In genomic region chr19:2665103-2665502, GRCh38 we compare ENCODE assay signal across 20 cellular contexts. TPM values are rescaled to one million over a fixed set of nuclear protein-coding genes. Genes with fewer than 3 reads are reported as not detected.
DNase-seq lines count a peak whose midpoint lies in the region; ATAC-seq, FAIRE-seq and TF ChIP-seq lines count a peak whose summit lies in the region.
"Had no signal": no experiment of that assay in that cellular context is flagged by ENCODE, and none has a peak within 500 bp of the region (broad histone marks: within the 10 kb centered on the region; RNA-seq: fewer than 3 reads in every experiment).

No MANE protein-coding gene starts in this region.

- H3K18ac ChIP-seq in H1 (ENCODE audit: extremely low read depth, low read length) = no peak overlapping the region

- no peak overlapping the region for H3K23ac ChIP-seq in H1 (ENCODE audit: insufficient read length)

- no peaks in the 10 kb centered on the region for H3K27me3 Mint-ChIP-seq in activated naive CD8-positive, alpha-beta T cell treated with anti-CD3 and anti-CD28 coated beads, Interleukin-2, amount 50 U/mL, for 24 hours
- H3K27me3 Mint-ChIP-seq in activated naive CD8-positive, alpha-beta T cell treated with anti-CD3 and anti-CD28 coated beads for 36 hours = no peaks in the 10 kb centered on the region

- H3K79me2 ChIP-seq in H1 (ENCODE audit: control insufficient read depth in 1 of 2, insufficient read depth in 2 of 2, low read length in 2 of 2) = no peaks in the 10 kb centered on the region
- no peaks in the 10 kb centered on the region for H3K79me2 ChIP-seq in HepG2 (ENCODE audit: insufficient read depth, low read length)

- no peaks in the 10 kb centered on the region for H3K4me1 ChIP-seq in H1 (replicated peaks in 1 of 4; ENCODE audit: control insufficient read depth in 3 of 4, insufficient read depth in 4 of 4, low read length in 3 of 4)
- H3K4me1 ChIP-seq in right cardiac atrium (ENCODE audit: control insufficient read depth, insufficient read depth, low read length) = no peaks in the 10 kb centered on the region
- peaks cover 13% of the 10 kb centered on the region; the same call in 1 of the 2 replicates for H3K4me1 ChIP-seq in HepG2 (ENCODE audit: insufficient read depth, low read length)
- H3K4me1 ChIP-seq: Caco-2 had no signal

- H4K91ac ChIP-seq in H1 (replicated peaks; ENCODE audit: insufficient read length, low read length) = no peak overlapping the region

- in situ Hi-C loops in HepG2 (cut with HindIII; ENCODE audit: extremely low pct_ligation_motif_present, low pct_unique_long_range_greater_than_20kb) = no loop called here

- H3K23me2 ChIP-seq in H1 (ENCODE audit: low read depth, low read length) = no peaks in the 10 kb centered on the region

- H2BK20ac ChIP-seq in H1 (ENCODE audit: low read length) = no peak overlapping the region

- no TSS peak for BruUV-seq in HepG2 (replicated peaks; lab: Mats Ljungman, UMichigan)

- H4K20me1 ChIP-seq in H1 (replicated peaks in 1 of 2; ENCODE audit: control insufficient read depth in 1 of 2, insufficient read depth in 2 of 2, low read length in 2 of 2) (no peaks in the 10 kb centered on the region), HepG2 (ENCODE audit: insufficient read depth, low read length) (no peaks in the 10 kb centered on the region)

- no peak for ATAC-seq in activated naive CD8-positive, alpha-beta T cell treated with anti-CD3 and anti-CD28 coated beads, Interleukin-2, amount 50 U/mL, for 24 hours
- peak; percentile 53 to 62 for ATAC-seq in right cardiac atrium
- no peak for ATAC-seq in HepG2
- ATAC-seq: HCT116, PC-3 had no signal

- intact Hi-C loops in right cardiac atrium (cut with DNase I) = no loop called here
- intact Hi-C loops in HepG2 (cut with micrococcal nuclease; ENCODE audit: unreplicated experiment) = no loop called here

- DNase-seq in activated naive CD8-positive, alpha-beta T cell treated with anti-CD3 and anti-CD28 coated beads, Interleukin-2, amount 50 U/mL, for 24 hours = no peak
- no peak for DNase-seq in activated naive CD8-positive, alpha-beta T cell treated with anti-CD3 and anti-CD28 coated beads for 36 hours
- DNase-seq in H1 (ENCODE audit: low read depth in 1 of 2, low spot score in 2 of 2) (no peak), right cardiac atrium (peak in 1 of 3 donors; percentile 71), substantia nigra (lab: John Stamatoyannopoulos, UW) (peak in 24 of 49 donors; percentile 11 to 82 (median 36)), HepG2 (ENCODE audit: low spot score) (no peak), RCC 7860 (ENCODE audit: low spot score) (no peak), AG08396 (ENCODE audit: low spot score) (no peak)
- DNase-seq: Caco-2, DMS53, KG1, MG63, NCI-H1105, NCI-H187, NCI-H446, PC-3 had no signal

- H3K9ac ChIP-seq in H1 (replicated peaks in 1 of 4; ENCODE audit: extremely low read depth in 1 of 4, low read depth in 3 of 4, low read length in 3 of 4) (no peak overlapping the region), HepG2 (ENCODE audit: insufficient read depth, low read depth, low read length) (no peak overlapping the region)

- no peak overlapping the region for H2BK120ac ChIP-seq in H1 (replicated peaks; ENCODE audit: low read depth, low read length)

- H3K27ac Mint-ChIP-seq in activated naive CD8-positive, alpha-beta T cell treated with anti-CD3 and anti-CD28 coated beads, Interleukin-2, amount 50 U/mL, for 24 hours = peak overlapping the region; percentile 40
- H3K27ac Mint-ChIP-seq in activated naive CD8-positive, alpha-beta T cell treated with anti-CD3 and anti-CD28 coated beads for 36 hours = no peak overlapping the region

- H3K4ac ChIP-seq in H1 (replicated peaks; ENCODE audit: insufficient read length, low read depth, low read length) = no peak overlapping the region

- no peak overlapping the region for H2AFZ ChIP-seq in H1 (ENCODE audit: low read length)
- no peak overlapping the region for H2AFZ ChIP-seq in HepG2 (ENCODE audit: low read length)

- H3K4me3 Mint-ChIP-seq in activated naive CD8-positive, alpha-beta T cell treated with anti-CD3 and anti-CD28 coated beads, Interleukin-2, amount 50 U/mL, for 24 hours = no peak overlapping the region
- H3K4me3 Mint-ChIP-seq in activated naive CD8-positive, alpha-beta T cell treated with anti-CD3 and anti-CD28 coated beads for 36 hours = no peak overlapping the region

- H3K36me3 ChIP-seq in H1 (ENCODE audit: control insufficient read depth in 2 of 4, insufficient read depth in 4 of 4, low read length in 3 of 4) (no peaks in the 10 kb centered on the region), HepG2 (replicated peaks in 1 of 2; ENCODE audit: control insufficient read depth in 1 of 2, insufficient read depth in 2 of 2, low read length in 2 of 2) (no peaks in the 10 kb centered on the region)
- H3K36me3 ChIP-seq: MG63 had no signal

- H3K14ac ChIP-seq in H1 (ENCODE audit: insufficient read length) = no peak overlapping the region

- H3K27me3 ChIP-seq in H1 (replicated peaks in 1 of 4; ENCODE audit: control insufficient read depth in 3 of 4, extremely low read depth in 1 of 4, insufficient read depth in 3 of 4, low read length in 3 of 4) = no peaks in the 10 kb centered on the region; a peak in 1 of 7 replicates
- no peaks in the 10 kb centered on the region for H3K27me3 ChIP-seq in right cardiac atrium (ENCODE audit: control insufficient read depth, insufficient read depth)
- no peaks in the 10 kb centered on the region for H3K27me3 ChIP-seq in HepG2 (ENCODE audit: control insufficient read depth in 1 of 2, insufficient read depth in 2 of 2, low read length in 2 of 2)
- H3K27me3 ChIP-seq: MG63 had no signal

- FAIRE-seq in H1 (lab: Jason Lieb, UNC) = no peak
- FAIRE-seq in HepG2 (lab: Jason Lieb, UNC) = no peak
- FAIRE-seq in RCC 7860 (lab: Jason Lieb, UNC) = no peak
- FAIRE-seq: GM18507, HTR-8/SVneo had no signal

- no peak overlapping the region for H3K4me2 ChIP-seq in H1 (ENCODE audit: insufficient read depth in 1 of 2, low read depth in 2 of 2, low read length in 2 of 2)
- no peak overlapping the region for H3K4me2 ChIP-seq in HepG2 (ENCODE audit: low read depth, low read length)

- H3K56ac ChIP-seq in H1 (replicated peaks; ENCODE audit: insufficient read length, low read depth, low read length) = no peak overlapping the region

- no peak for TF ChIP-seq POLR2A in H1 (IDR thresholded peaks at IDR 0.05; ENCODE audit: control extremely low read depth in 1 of 2, low read depth in 2 of 2, low read length in 2 of 2)
- no peak for TF ChIP-seq POLR2A in HepG2 (IDR thresholded peaks at IDR 0.05; ENCODE audit: insufficient read depth in 1 of 2, low read depth in 2 of 2, low read length in 2 of 2)

- 86% methylated on average over 11 of the region's 11 CpGs; no CpG with 5 or more reads in 1 of the 2 experiments for WGBS in H1 (ENCODE audit: extremely low coverage in 1 of 2, insufficient coverage in 1 of 2, insufficient read length in 1 of 2, insufficient replicate concordance in 2 of 2, low coverage in 1 of 2, low lambda C conversion rate in 2 of 2, missing lambda C conversion rate in 1 of 2), 2 experiments
- 71% methylated on average over 11 of the region's 11 CpGs for whole genome bisulfite sequencing in right cardiac atrium
- WGBS in HepG2 (ENCODE audit: low lambda C conversion rate) = 84% methylated on average over 9 of the region's 11 CpGs

- no peak overlapping the region for H2AK5ac ChIP-seq in H1 (ENCODE audit: low read depth, low read length)

- no peak for TF ChIP-seq RAD21 in H1 (IDR thresholded peaks at IDR 0.05 in 1 of 2, conservative IDR thresholded peaks at IDR 0.05 in 1 of 2; ENCODE audit: low read depth in 2 of 2, low read length in 2 of 2)
- no peak for TF ChIP-seq RAD21 in HepG2 (CRISPR knock-in tag; IDR thresholded peaks at IDR 0.05)

- POLR2A ChIA-PET in H1 (lab: Charles Lee; ENCODE audit: partially characterized antibody) = interaction anchor here (1.3 kb wide), 1 partner anchor 53 kb away, joined by 3 read pairs; no protein-coding TSS in a partner anchor
- POLR2A ChIA-PET in HepG2 (lab: Yijun Ruan, JAX) = no interaction called here

- H3K4me3 ChIP-seq in H1 (ENCODE audit: extremely low read depth in 1 of 4, insufficient read depth in 2 of 4, low read depth in 3 of 4, low read length in 4 of 4) (no peak overlapping the region), right cardiac atrium (ENCODE audit: low read length) (no peak overlapping the region), HepG2 (replicated peaks in 1 of 3; ENCODE audit: insufficient read depth in 1 of 3, low read depth in 2 of 3, low read length in 3 of 3) (no peak overlapping the region)
- H3K4me3 ChIP-seq: MG63 had no signal

- 0 out of 2 replicates have a peak overlapping the region, but pooled peaks have one; percentile 20 for H4K8ac ChIP-seq in H1 (ENCODE audit: extremely low read depth, insufficient read depth, low read length)

- TF ChIP-seq EP300 in H1 (IDR thresholded peaks at IDR 0.05; ENCODE audit: borderline replicate concordance in 1 of 2, low read depth in 2 of 2, low read length in 2 of 2) (no peak), HepG2 (IDR thresholded peaks at IDR 0.05; ENCODE audit: low read depth in 2 of 2, low read length in 2 of 2) (no peak), HepG2 (CRISPR knock-in tag; IDR thresholded peaks at IDR 0.05; ENCODE audit: borderline replicate concordance) (no peak)

- no peak overlapping the region for H2BK12ac ChIP-seq in H1 (ENCODE audit: low read depth, low read length)

- H3K9me3 Mint-ChIP-seq in activated naive CD8-positive, alpha-beta T cell treated with anti-CD3 and anti-CD28 coated beads, Interleukin-2, amount 50 U/mL, for 24 hours = no peaks in the 10 kb centered on the region
- peaks cover 2% of the 10 kb centered on the region for H3K9me3 Mint-ChIP-seq in activated naive CD8-positive, alpha-beta T cell treated with anti-CD3 and anti-CD28 coated beads for 36 hours

- TF ChIP-seq CTCF in H1 (IDR thresholded peaks at IDR 0.05; ENCODE audit: control extremely low read depth in 1 of 3, insufficient read depth in 1 of 3, low read depth in 1 of 3, low read length in 3 of 3) (no peak), HepG2 (CRISPR knock-in tag; IDR thresholded peaks at IDR 0.05) (no peak)

- H2BK5ac ChIP-seq in H1 (ENCODE audit: low read depth, low read length) = no peak overlapping the region

- H3K9me3 ChIP-seq in H1 (ENCODE audit: insufficient read depth in 2 of 2, low read depth in 1 of 2, low read length in 1 of 2) = peaks cover 12 to 14% of the 10 kb centered on the region in 2 experiments
- H3K9me3 ChIP-seq in right cardiac atrium (ENCODE audit: control insufficient read depth, low read length) = no peaks in the 10 kb centered on the region
- peaks cover 6% of the 10 kb centered on the region for H3K9me3 ChIP-seq in HepG2 (ENCODE audit: low read length)
- H3K9me3 ChIP-seq: Caco-2, MG63 had no signal

- H3K4me1 Mint-ChIP-seq in activated naive CD8-positive, alpha-beta T cell treated with anti-CD3 and anti-CD28 coated beads, Interleukin-2, amount 50 U/mL, for 24 hours = peaks cover 2% of the 10 kb centered on the region
- H3K4me1 Mint-ChIP-seq in activated naive CD8-positive, alpha-beta T cell treated with anti-CD3 and anti-CD28 coated beads for 36 hours = peaks cover 2% of the 10 kb centered on the region

- no peak overlapping the region for H4K5ac ChIP-seq in H1 (ENCODE audit: insufficient read length, low read depth, low read length)

- no peak overlapping the region for H2BK15ac ChIP-seq in H1 (ENCODE audit: low read length)

- H3K27ac ChIP-seq in H1 (ENCODE audit: low read depth, low read length) (no peak overlapping the region), right cardiac atrium (ENCODE audit: low read length) (peak overlapping the region; percentile 56), substantia nigra (ENCODE audit: low read depth, low read length, poor library complexity, severe bottlenecking) (peak overlapping the region; percentile 91), HepG2 (ENCODE audit: extremely low read length, insufficient read depth, low read length) (no peak overlapping the region)
- H3K27ac ChIP-seq: 22Rv1 had no signal

- no peaks in the 10 kb centered on the region for H3K79me1 ChIP-seq in H1 (ENCODE audit: low read depth, low read length)

- H3K36me3 Mint-ChIP-seq in activated naive CD8-positive, alpha-beta T cell treated with anti-CD3 and anti-CD28 coated beads, Interleukin-2, amount 50 U/mL, for 24 hours (ENCODE audit: low read depth) = no peaks in the 10 kb centered on the region
- no peaks in the 10 kb centered on the region for H3K36me3 Mint-ChIP-seq in activated naive CD8-positive, alpha-beta T cell treated with anti-CD3 and anti-CD28 coated beads for 36 hours

- CTCF ChIA-PET in H1 (lab: Charles Lee; ENCODE audit: partially characterized antibody) = interaction anchor here (0.6 to 0.7 kb wide), 3 partner anchors 103 to 1462 kb away, joined by 3 to 5 read pairs (median 3); no protein-coding TSS in a partner anchor
- CTCF ChIA-PET in HepG2 (lab: Yijun Ruan, JAX; ENCODE audit: low intra/inter-chr PET ratio, low total read pairs) = no interaction called here

RNA-seq across cellular contexts. Expression of gene GNG7, which starts 37.4 kb away (rescaled TPM):
- under 1 TPM; 0.36 to 0.45 TPM for total RNA-seq in activated naive CD8-positive, alpha-beta T cell treated with anti-CD3 and anti-CD28 coated beads for 36 hours
- 7.0 and 7.8 TPM in 2 replicates for total RNA-seq in H1 (2021; fragmentation: NEBNext Ultra II Directional; extraction: Animal tissue kit (Norgen Biotek cat#: 25700))
- 2.8 and 5.6 TPM in 2 replicates for polyA plus RNA-seq in H1 (2011; rRNA removed)
- 4.4 TPM for polyA plus RNA-seq in H1 (2011; cell fraction: cytosol; rRNA removed)
- 5.8 TPM for polyA plus RNA-seq in H1 (2011; cell fraction: nucleus; rRNA removed)
- polyA plus RNA-seq in H1 (2012, experiment 1 of 2) = 4.4 to 5.6 TPM (median 4.9 TPM) in 4 replicates
- polyA plus RNA-seq in H1 (2012, experiment 2 of 2) = 4.8 TPM
- 5.1 TPM for polyA plus RNA-seq in H1 (2013, experiment 1 of 2)
- polyA plus RNA-seq in H1 (2013, experiment 2 of 2) = 5.1 TPM
- polyA minus RNA-seq in H1 (2011; rRNA and poly(A)+ RNA removed) = 1.0 and 2.5 TPM in 2 replicates
- 2.9 TPM for polyA minus RNA-seq in H1 (2011; cell fraction: cytosol; rRNA and poly(A)+ RNA removed)
- 2.0 TPM for polyA minus RNA-seq in H1 (2011; cell fraction: nucleus; rRNA and poly(A)+ RNA removed)
- 10 to 100 TPM; 40.2 to 58.2 (median 48.6) TPM for total RNA-seq in right cardiac atrium
- polyA plus RNA-seq in right cardiac atrium = 25.4 TPM
- total RNA-seq in HepG2 (2016; rRNA removed; fragmentation: Illumina TruSeq; extraction: Trizol) = 1.4 and 1.7 TPM in 2 replicates
- total RNA-seq in HepG2 (2016; cell fraction: cytosol; rRNA removed; fragmentation: Illumina TruSeq; extraction: Trizol; ENCODE audit: low read depth) = 1.3 and 2.3 TPM in 2 replicates
- total RNA-seq in HepG2 (2016; cell fraction: insoluble cytoplasmic fraction; rRNA removed; fragmentation: Illumina TruSeq; extraction: Trizol) = 1.3 and 1.7 TPM in 2 replicates
- 2.6 and 3.1 TPM in 2 replicates for total RNA-seq in HepG2 (2016; cell fraction: membrane; rRNA removed; fragmentation: Illumina TruSeq; extraction: Trizol)
- 1.5 TPM in 2 replicates for total RNA-seq in HepG2 (2016; cell fraction: nucleus; rRNA removed; fragmentation: Illumina TruSeq; extraction: Trizol)
- polyA plus RNA-seq in HepG2 (2011; rRNA removed) = 3.3 and 3.9 TPM in 2 replicates
- polyA plus RNA-seq in HepG2 (2011; cell fraction: cytosol; rRNA removed) = 3.1 and 3.7 TPM in 2 replicates
- 6.7 and 7.8 TPM in 2 replicates for polyA plus RNA-seq in HepG2 (2011; cell fraction: nucleus; rRNA removed)
- 2.6 and 4.5 TPM in 2 replicates for polyA plus RNA-seq in HepG2 (2012)
- 7.6 and 10.4 TPM in 2 replicates for polyA plus RNA-seq in HepG2 (2016; cell fraction: cytosol; fragmentation: Illumina TruSeq; extraction: Trizol; ENCODE audit: low read depth)
- 3.9 and 5.5 TPM in 2 replicates for polyA plus RNA-seq in HepG2 (2016; cell fraction: insoluble cytoplasmic fraction; fragmentation: Illumina TruSeq; extraction: Trizol; ENCODE audit: low read depth)
- 6.5 and 9.8 TPM in 2 replicates for polyA plus RNA-seq in HepG2 (2016; cell fraction: membrane; fragmentation: Illumina TruSeq; extraction: Trizol; ENCODE audit: low read depth)
- polyA plus RNA-seq in HepG2 (2016; cell fraction: nucleus; fragmentation: Illumina TruSeq; extraction: Trizol; ENCODE audit: insufficient read depth, low read depth) = 7.6 and 8.6 TPM in 2 replicates
- 1.2 TPM in 1 of 2 replicates, not detected in the other for polyA minus RNA-seq in HepG2 (2011; rRNA and poly(A)+ RNA removed; ENCODE audit: low replicate concordance)
- polyA minus RNA-seq in HepG2 (2011; cell fraction: cytosol; rRNA and poly(A)+ RNA removed) = 1.2 and 1.7 TPM in 2 replicates
- polyA minus RNA-seq in HepG2 (2011; cell fraction: nucleus; rRNA and poly(A)+ RNA removed) = 1.1 and 1.2 TPM in 2 replicates

RNA-seq across cellular contexts. Expression of gene DIRAS1, which starts 56.1 kb away (rescaled TPM):
- under 1 TPM in 1 of 2 experiments, not detected in 1; 0.16 TPM for total RNA-seq in activated naive CD8-positive, alpha-beta T cell treated with anti-CD3 and anti-CD28 coated beads for 36 hours
- total RNA-seq in H1 (2021; fragmentation: NEBNext Ultra II Directional; extraction: Animal tissue kit (Norgen Biotek cat#: 25700)) = 21.3 and 22.3 TPM in 2 replicates
- 20.2 and 20.8 TPM in 2 replicates for polyA plus RNA-seq in H1 (2011; rRNA removed)
- polyA plus RNA-seq in H1 (2011; cell fraction: cytosol; rRNA removed) = 21.4 TPM
- 19.1 TPM for polyA plus RNA-seq in H1 (2011; cell fraction: nucleus; rRNA removed)
- polyA plus RNA-seq in H1 (2012, experiment 1 of 2) = 15.2 to 24.1 TPM (median 21.6 TPM) in 4 replicates
- polyA plus RNA-seq in H1 (2012, experiment 2 of 2) = 22.4 TPM
- 9.3 TPM for polyA plus RNA-seq in H1 (2013, experiment 1 of 2)
- 9.8 TPM for polyA plus RNA-seq in H1 (2013, experiment 2 of 2)
- 10.0 and 13.0 TPM in 2 replicates for polyA minus RNA-seq in H1 (2011; rRNA and poly(A)+ RNA removed)
- polyA minus RNA-seq in H1 (2011; cell fraction: cytosol; rRNA and poly(A)+ RNA removed) = 20.5 TPM
- 7.2 TPM for polyA minus RNA-seq in H1 (2011; cell fraction: nucleus; rRNA and poly(A)+ RNA removed)
- total RNA-seq in right cardiac atrium = 100 to 1,000 TPM; 160 to 176 (median 172) TPM
- 155 TPM for polyA plus RNA-seq in right cardiac atrium
- total RNA-seq in HepG2 (2016; rRNA removed; fragmentation: Illumina TruSeq; extraction: Trizol) = 0.97 and 1.2 TPM in 2 replicates
- total RNA-seq in HepG2 (2016; cell fraction: cytosol; rRNA removed; fragmentation: Illumina TruSeq; extraction: Trizol; ENCODE audit: low read depth) = 0.61 and 0.62 TPM in 2 replicates
- total RNA-seq in HepG2 (2016; cell fraction: insoluble cytoplasmic fraction; rRNA removed; fragmentation: Illumina TruSeq; extraction: Trizol) = 1.0 and 1.1 TPM in 2 replicates
- 1.3 and 1.6 TPM in 2 replicates for total RNA-seq in HepG2 (2016; cell fraction: membrane; rRNA removed; fragmentation: Illumina TruSeq; extraction: Trizol)
- 0.56 and 0.94 TPM in 2 replicates for total RNA-seq in HepG2 (2016; cell fraction: nucleus; rRNA removed; fragmentation: Illumina TruSeq; extraction: Trizol)
- 1.8 and 2.9 TPM in 2 replicates for polyA plus RNA-seq in HepG2 (2011; rRNA removed)
- 1.7 and 2.2 TPM in 2 replicates for polyA plus RNA-seq in HepG2 (2011; cell fraction: cytosol; rRNA removed)
- 2.6 and 3.2 TPM in 2 replicates for polyA plus RNA-seq in HepG2 (2011; cell fraction: nucleus; rRNA removed)
- 1.3 and 1.7 TPM in 2 replicates for polyA plus RNA-seq in HepG2 (2012)
- polyA plus RNA-seq in HepG2 (2016; cell fraction: cytosol; fragmentation: Illumina TruSeq; extraction: Trizol; ENCODE audit: low read depth) = 0.97 and 1.5 TPM in 2 replicates
- polyA plus RNA-seq in HepG2 (2016; cell fraction: insoluble cytoplasmic fraction; fragmentation: Illumina TruSeq; extraction: Trizol; ENCODE audit: low read depth) = 1.7 and 2.5 TPM in 2 replicates
- 1.8 and 1.9 TPM in 2 replicates for polyA plus RNA-seq in HepG2 (2016; cell fraction: membrane; fragmentation: Illumina TruSeq; extraction: Trizol; ENCODE audit: low read depth)
- 1.9 and 2.0 TPM in 2 replicates for polyA plus RNA-seq in HepG2 (2016; cell fraction: nucleus; fragmentation: Illumina TruSeq; extraction: Trizol; ENCODE audit: insufficient read depth, low read depth)
- polyA minus RNA-seq in HepG2 (2011; rRNA and poly(A)+ RNA removed; ENCODE audit: low replicate concordance) = 0.35 and 2.3 TPM in 2 replicates
- polyA minus RNA-seq in HepG2 (2011; cell fraction: cytosol; rRNA and poly(A)+ RNA removed) = 1.7 and 1.8 TPM in 2 replicates
- 0.64 and 0.75 TPM in 2 replicates for polyA minus RNA-seq in HepG2 (2011; cell fraction: nucleus; rRNA and poly(A)+ RNA removed)

Comparison
In these comparisons a context has a peak if more than half of its experiments do, and no peak if none do; other contexts are left out.
1. ATAC-seq: peak in right cardiac atrium (2 of 2); none in activated naive CD8-positive, alpha-beta T cell treated with anti-CD3 and anti-CD28 coated beads, Interleukin-2, amount 50 U/mL, for 24 hours (single experiment) and HepG2 (single experiment).
2. H3K27ac ChIP-seq: peak in right cardiac atrium (single experiment) and substantia nigra (single experiment); none in H1 (single experiment) and HepG2 (single experiment).